ENCODE assay signal across 2 cellular contexts in the genomic region with DNA sequence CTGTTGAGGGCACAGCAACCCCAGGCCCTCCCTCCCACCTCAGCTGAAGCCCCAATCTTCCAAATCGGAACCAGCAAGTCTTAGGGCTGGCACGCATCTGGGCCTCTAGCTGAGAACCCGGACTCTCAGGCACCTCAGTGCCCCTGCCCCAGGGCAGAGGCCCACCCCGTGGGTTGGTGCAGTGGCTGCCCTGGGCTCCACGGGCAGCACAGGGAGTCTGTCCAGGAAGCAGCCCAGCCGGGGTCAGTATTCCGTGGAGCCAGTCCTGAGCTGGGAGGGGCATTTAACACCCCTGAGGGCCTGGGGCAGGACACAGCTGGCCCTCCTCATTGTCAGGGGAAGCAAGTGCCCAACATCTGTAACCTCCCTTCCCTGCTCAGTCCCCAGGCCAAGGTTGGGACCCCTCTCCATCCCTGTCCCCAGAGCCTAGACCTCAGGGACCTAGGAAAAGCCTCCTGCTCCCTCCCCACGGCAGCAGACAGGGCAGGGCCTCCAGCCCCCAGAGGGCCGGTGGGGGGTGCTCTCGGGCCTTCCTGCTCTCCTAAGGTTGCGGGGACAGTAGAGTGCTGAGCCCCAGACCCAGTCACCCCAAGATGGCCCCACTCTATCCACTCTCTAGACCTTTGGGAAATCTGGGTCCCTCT.
TF ChIP-seq lines count a peak whose summit lies in the region.

No MANE protein-coding gene starts in this region.

TF ChIP-seq in A549, 52 proteins besides CTCF, POLR2A, EP300 and RAD21:
- TF ChIP-seq KDM5A (IDR thresholded peaks at IDR 0.05): no peak
- TF ChIP-seq SREBF2 (IDR thresholded peaks at IDR 0.05): no peak
- TF ChIP-seq EHMT2 (IDR thresholded peaks at IDR 0.05; ENCODE audit: low read depth): no peak
- no peak for TF ChIP-seq HOXA7 (CRISPR knock-in tag; IDR thresholded peaks at IDR 0.05)
- TF ChIP-seq FOSB (CRISPR knock-in tag; IDR thresholded peaks at IDR 0.05): no peak
- no peak for TF ChIP-seq SMC3 (IDR thresholded peaks at IDR 0.05)
- TF ChIP-seq ELK1 (IDR thresholded peaks at IDR 0.05; ENCODE audit: low read depth, low read length): no peak

TF ChIP-seq in IMR-90, 13 proteins besides CTCF, POLR2A, EP300 and RAD21:
- TF ChIP-seq FOS (IDR thresholded peaks at IDR 0.05; ENCODE audit: low read depth, low read length): no peak
- no peak for TF ChIP-seq SMC3 (IDR thresholded peaks at IDR 0.05; ENCODE audit: low read depth, low read length)
- TF ChIP-seq, protein P1, sequence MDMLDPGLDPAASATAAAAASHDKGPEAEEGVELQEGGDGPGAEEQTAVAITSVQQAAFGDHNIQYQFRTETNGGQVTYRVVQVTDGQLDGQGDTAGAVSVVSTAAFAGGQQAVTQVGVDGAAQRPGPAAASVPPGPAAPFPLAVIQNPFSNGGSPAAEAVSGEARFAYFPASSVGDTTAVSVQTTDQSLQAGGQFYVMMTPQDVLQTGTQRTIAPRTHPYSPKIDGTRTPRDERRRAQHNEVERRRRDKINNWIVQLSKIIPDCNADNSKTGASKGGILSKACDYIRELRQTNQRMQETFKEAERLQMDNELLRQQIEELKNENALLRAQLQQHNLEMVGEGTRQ (IDR thresholded peaks at IDR 0.05; ENCODE audit: low read depth, low read length): no peak
- TF ChIP-seq CEBPB (IDR thresholded peaks at IDR 0.05; ENCODE audit: low read depth, low read length): no peak
- no peak for TF ChIP-seq MXI1 (IDR thresholded peaks at IDR 0.05; ENCODE audit: borderline replicate concordance, low read depth, low read length)
- TF ChIP-seq ELK1 (IDR thresholded peaks at IDR 0.05; ENCODE audit: borderline replicate concordance, low read depth, low read length): no peak
- TF ChIP-seq NFE2L2 (IDR thresholded peaks at IDR 0.05; ENCODE audit: low read depth, low read length): no peak
- TF ChIP-seq MAFK (IDR thresholded peaks at IDR 0.05; ENCODE audit: low read depth, low read length): no peak
- TF ChIP-seq MAZ (IDR thresholded peaks at IDR 0.05; ENCODE audit: borderline replicate concordance, low read depth, low read length): no peak
- TF ChIP-seq RFX5 (IDR thresholded peaks at IDR 0.05; ENCODE audit: low read depth, low read length): no peak
- TF ChIP-seq RCOR1 (IDR thresholded peaks at IDR 0.05; ENCODE audit: insufficient replicate concordance, low read length): no peak
